In the genomic region with DNA sequence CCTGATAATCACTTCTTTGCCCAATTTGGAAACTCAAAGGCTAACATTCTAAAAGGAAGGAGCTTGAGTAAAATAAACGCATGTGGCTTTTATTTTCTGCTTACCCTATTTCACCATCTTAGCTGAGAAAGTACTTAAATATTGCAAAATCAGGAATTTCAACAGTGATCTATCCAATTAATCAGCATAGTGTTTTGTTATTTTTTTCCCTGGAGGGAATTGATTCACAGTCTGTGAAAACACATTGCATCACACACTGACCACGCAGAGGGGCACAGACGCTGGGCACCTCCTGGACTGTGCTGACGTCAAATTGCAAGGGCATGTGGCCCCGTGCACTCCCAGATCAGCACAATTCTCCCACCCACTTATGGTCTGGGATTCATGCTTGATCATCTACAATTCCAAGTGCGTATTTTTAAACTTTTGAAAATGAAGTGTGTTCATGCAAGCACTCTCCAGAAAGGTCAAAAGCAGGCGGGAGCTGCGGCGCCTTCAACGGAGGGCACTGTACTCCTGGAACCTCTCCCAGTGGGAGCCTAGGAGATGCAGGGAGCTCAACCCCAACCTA, we compare ENCODE assay signal across 3 cellular contexts.
TF ChIP-seq lines count a peak whose summit lies in the region.

No MANE protein-coding gene starts in this region.

TF ChIP-seq in liver, 16 proteins besides CTCF, POLR2A, EP300 and RAD21:
- TF ChIP-seq, protein P1, sequence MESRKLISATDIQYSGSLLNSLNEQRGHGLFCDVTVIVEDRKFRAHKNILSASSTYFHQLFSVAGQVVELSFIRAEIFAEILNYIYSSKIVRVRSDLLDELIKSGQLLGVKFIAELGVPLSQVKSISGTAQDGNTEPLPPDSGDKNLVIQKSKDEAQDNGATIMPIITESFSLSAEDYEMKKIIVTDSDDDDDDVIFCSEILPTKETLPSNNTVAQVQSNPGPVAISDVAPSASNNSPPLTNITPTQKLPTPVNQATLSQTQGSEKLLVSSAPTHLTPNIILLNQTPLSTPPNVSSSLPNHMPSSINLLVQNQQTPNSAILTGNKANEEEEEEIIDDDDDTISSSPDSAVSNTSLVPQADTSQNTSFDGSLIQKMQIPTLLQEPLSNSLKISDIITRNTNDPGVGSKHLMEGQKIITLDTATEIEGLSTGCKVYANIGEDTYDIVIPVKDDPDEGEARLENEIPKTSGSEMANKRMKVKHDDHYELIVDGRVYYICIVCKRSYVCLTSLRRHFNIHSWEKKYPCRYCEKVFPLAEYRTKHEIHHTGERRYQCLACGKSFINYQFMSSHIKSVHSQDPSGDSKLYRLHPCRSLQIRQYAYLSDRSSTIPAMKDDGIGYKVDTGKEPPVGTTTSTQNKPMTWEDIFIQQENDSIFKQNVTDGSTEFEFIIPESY (IDR thresholded peaks at IDR 0.05), result peak; percentile 89
- TF ChIP-seq, protein P2, sequence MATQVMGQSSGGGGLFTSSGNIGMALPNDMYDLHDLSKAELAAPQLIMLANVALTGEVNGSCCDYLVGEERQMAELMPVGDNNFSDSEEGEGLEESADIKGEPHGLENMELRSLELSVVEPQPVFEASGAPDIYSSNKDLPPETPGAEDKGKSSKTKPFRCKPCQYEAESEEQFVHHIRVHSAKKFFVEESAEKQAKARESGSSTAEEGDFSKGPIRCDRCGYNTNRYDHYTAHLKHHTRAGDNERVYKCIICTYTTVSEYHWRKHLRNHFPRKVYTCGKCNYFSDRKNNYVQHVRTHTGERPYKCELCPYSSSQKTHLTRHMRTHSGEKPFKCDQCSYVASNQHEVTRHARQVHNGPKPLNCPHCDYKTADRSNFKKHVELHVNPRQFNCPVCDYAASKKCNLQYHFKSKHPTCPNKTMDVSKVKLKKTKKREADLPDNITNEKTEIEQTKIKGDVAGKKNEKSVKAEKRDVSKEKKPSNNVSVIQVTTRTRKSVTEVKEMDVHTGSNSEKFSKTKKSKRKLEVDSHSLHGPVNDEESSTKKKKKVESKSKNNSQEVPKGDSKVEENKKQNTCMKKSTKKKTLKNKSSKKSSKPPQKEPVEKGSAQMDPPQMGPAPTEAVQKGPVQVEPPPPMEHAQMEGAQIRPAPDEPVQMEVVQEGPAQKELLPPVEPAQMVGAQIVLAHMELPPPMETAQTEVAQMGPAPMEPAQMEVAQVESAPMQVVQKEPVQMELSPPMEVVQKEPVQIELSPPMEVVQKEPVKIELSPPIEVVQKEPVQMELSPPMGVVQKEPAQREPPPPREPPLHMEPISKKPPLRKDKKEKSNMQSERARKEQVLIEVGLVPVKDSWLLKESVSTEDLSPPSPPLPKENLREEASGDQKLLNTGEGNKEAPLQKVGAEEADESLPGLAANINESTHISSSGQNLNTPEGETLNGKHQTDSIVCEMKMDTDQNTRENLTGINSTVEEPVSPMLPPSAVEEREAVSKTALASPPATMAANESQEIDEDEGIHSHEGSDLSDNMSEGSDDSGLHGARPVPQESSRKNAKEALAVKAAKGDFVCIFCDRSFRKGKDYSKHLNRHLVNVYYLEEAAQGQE (IDR thresholded peaks at IDR 0.05), result no peak
- TF ChIP-seq, protein P3, sequence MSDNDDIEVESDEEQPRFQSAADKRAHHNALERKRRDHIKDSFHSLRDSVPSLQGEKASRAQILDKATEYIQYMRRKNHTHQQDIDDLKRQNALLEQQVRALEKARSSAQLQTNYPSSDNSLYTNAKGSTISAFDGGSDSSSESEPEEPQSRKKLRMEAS (IDR thresholded peaks at IDR 0.05), result peak; percentile 89
- TF ChIP-seq YY1 (IDR thresholded peaks at IDR 0.05) (peak; percentile 58), HNF4A (conservative IDR thresholded peaks at IDR 0.05) (peak; percentile 85 to 89), NR2F2 (IDR thresholded peaks at IDR 0.05) (peak; percentile 46), SP1 (IDR thresholded peaks at IDR 0.05) (peak; percentile 90), TAF1 (conservative IDR thresholded peaks at IDR 0.05) (peak; percentile 53), EGR1 (IDR thresholded peaks at IDR 0.05; ENCODE audit: low read depth in 2 of 2) (peak; percentile 67 to 72), GABPA (IDR thresholded peaks at IDR 0.05 in 1 of 2, conservative IDR thresholded peaks at IDR 0.05 in 1 of 2) (peak; percentile 6 to 52), FOXA2 (IDR thresholded peaks at IDR 0.05) (peak; percentile 69), HNF4G (IDR thresholded peaks at IDR 0.05) (no peak), JUND (IDR thresholded peaks at IDR 0.05) (peak; percentile 86 to 95), RXRA (IDR thresholded peaks at IDR 0.05) (peak; percentile 89 to 96), FOXA1 (IDR thresholded peaks at IDR 0.05) (peak; percentile 48)
- TF ChIP-seq, protein P4, sequence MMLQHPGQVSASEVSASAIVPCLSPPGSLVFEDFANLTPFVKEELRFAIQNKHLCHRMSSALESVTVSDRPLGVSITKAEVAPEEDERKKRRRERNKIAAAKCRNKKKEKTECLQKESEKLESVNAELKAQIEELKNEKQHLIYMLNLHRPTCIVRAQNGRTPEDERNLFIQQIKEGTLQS (IDR thresholded peaks at IDR 0.05), result peak; percentile 94

TF ChIP-seq in HepG2, 621 proteins besides CTCF, POLR2A, EP300 and RAD21:
- TF ChIP-seq ZNF747 (CRISPR knock-in tag; IDR thresholded peaks at IDR 0.05; ENCODE audit: borderline replicate concordance), result no peak
- TF ChIP-seq GABPA (IDR thresholded peaks at IDR 0.05; ENCODE audit: low read depth, low read length), result no peak
- no peak for TF ChIP-seq GABPA (CRISPR knock-in tag; IDR thresholded peaks at IDR 0.05; ENCODE audit: low read depth)
- TF ChIP-seq ZNF24 (IDR thresholded peaks at IDR 0.05), result no peak
- TF ChIP-seq ZNF879 (CRISPR knock-in tag; IDR thresholded peaks at IDR 0.05), result no peak
- TF ChIP-seq, protein P5, sequence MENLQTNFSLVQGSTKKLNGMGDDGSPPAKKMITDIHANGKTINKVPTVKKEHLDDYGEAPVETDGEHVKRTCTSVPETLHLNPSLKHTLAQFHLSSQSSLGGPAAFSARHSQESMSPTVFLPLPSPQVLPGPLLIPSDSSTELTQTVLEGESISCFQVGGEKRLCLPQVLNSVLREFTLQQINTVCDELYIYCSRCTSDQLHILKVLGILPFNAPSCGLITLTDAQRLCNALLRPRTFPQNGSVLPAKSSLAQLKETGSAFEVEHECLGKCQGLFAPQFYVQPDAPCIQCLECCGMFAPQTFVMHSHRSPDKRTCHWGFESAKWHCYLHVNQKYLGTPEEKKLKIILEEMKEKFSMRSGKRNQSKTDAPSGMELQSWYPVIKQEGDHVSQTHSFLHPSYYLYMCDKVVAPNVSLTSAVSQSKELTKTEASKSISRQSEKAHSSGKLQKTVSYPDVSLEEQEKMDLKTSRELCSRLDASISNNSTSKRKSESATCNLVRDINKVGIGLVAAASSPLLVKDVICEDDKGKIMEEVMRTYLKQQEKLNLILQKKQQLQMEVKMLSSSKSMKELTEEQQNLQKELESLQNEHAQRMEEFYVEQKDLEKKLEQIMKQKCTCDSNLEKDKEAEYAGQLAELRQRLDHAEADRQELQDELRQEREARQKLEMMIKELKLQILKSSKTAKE (CRISPR knock-in tag; IDR thresholded peaks at IDR 0.05; ENCODE audit: borderline replicate concordance), result no peak
- TF ChIP-seq ZNF232 (CRISPR knock-in tag; IDR thresholded peaks at IDR 0.05; ENCODE audit: borderline replicate concordance), result no peak
- no peak for TF ChIP-seq NR1H2 (CRISPR knock-in tag; IDR thresholded peaks at IDR 0.05; ENCODE audit: borderline replicate concordance, low read depth)
- TF ChIP-seq ZNF205 (CRISPR knock-in tag; IDR thresholded peaks at IDR 0.05), result no peak
- TF ChIP-seq, protein P6, sequence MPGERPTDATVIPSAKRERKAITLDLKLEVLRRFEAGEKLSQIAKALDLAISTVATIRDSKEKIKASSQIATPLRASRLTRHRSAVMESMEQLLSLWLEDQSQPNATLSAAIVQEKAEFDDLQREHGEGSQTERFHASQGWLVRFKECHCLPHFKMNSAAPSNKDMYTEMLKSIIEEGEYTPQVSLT (CRISPR knock-in tag; IDR thresholded peaks at IDR 0.05; ENCODE audit: borderline replicate concordance, low read depth), result no peak
- TF ChIP-seq PAWR (CRISPR knock-in tag; IDR thresholded peaks at IDR 0.05; ENCODE audit: borderline replicate concordance), result no peak
- no peak for TF ChIP-seq ZNF382 (CRISPR knock-in tag; IDR thresholded peaks at IDR 0.05; ENCODE audit: borderline replicate concordance)
- TF ChIP-seq ZFP1 (CRISPR knock-in tag; IDR thresholded peaks at IDR 0.05), result no peak
- TF ChIP-seq ZNF776 (CRISPR knock-in tag; IDR thresholded peaks at IDR 0.05), result no peak
- TF ChIP-seq ATAD3A (CRISPR knock-in tag; IDR thresholded peaks at IDR 0.05), result no peak
TF ChIP-seq in HepG2: peak in this region for 0.

TF ChIP-seq in H1, 55 proteins besides CTCF, POLR2A, EP300 and RAD21:
- TF ChIP-seq, protein P3 (IDR thresholded peaks at IDR 0.05), result 0 out of 2 replicates have a peak, but pooled peaks have one; percentile 11
- no peak for TF ChIP-seq TCF12 (IDR thresholded peaks at IDR 0.05; ENCODE audit: low read depth, low read length)
